Comparison of ENCODE assay signal across 1 cellular context in genomic region chr1:207013321-207014085, GRCh38.
TF ChIP-seq lines count a peak whose summit lies in the region.

No MANE protein-coding gene starts in this region.

TF ChIP-seq in K562, 482 proteins besides CTCF, POLR2A, EP300 and RAD21:
- no peak for TF ChIP-seq PML (IDR thresholded peaks at IDR 0.05; ENCODE audit: low read length)
- no peak for TF ChIP-seq ZFP30 (CRISPR knock-in tag; IDR thresholded peaks at IDR 0.05; ENCODE audit: borderline replicate concordance)
- TF ChIP-seq PCBP1 (IDR thresholded peaks at IDR 0.05; ENCODE audit: low read depth, low read length, poor library complexity, severe bottlenecking), result no peak
- peak; percentile 96 for TF ChIP-seq MYNN (IDR thresholded peaks at IDR 0.05)
- TF ChIP-seq MYNN (CRISPR knock-in tag; IDR thresholded peaks at IDR 0.05), result no peak
